ENCODE assay signal across 14 cellular contexts in the genomic region with DNA sequence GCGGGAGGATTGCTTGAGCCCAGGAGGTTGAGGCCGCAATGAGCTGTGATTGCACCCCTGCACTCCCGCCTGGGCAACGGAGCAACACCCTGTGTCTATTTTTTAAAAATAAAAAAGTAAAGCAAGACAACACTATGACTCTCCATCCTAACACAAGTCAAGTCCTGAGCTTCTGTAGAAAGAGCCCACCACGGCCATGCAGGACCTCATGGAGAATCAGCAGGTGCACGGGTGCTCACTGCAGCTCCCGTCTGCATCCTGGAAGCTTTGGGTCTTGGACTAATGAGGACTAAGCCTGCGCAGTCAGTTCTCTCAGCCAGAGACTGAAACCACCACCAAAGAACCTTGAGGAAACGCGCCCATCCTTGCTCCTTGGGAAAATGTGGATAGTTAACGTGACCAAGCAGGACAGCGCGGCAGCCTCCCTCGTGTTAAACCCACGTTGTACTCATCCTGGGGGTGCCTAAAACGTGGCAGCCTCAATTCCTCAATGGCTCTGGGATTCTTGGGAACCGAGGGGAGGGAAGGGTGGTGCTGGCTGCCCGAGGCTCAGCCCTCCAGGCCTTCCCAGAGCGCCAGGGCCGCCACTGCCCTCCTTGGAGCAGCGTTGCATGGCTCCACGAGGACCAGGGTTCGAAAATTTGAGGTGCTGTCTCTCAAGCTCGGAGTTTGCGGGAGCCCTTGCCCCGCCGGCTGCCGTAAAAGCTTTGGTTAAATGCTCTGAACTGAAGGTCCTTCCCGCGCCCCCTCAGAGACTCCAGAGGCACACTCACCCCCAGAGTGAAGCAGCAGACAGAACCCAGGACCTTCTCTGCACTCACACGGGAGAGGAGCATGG. TPM values are rescaled to one million over a fixed set of nuclear protein-coding genes. Genes with fewer than 3 reads are reported as not detected.
DNase-seq lines count a peak whose midpoint lies in the region; ATAC-seq and TF ChIP-seq lines count a peak whose summit lies in the region.
"Had no signal": no experiment of that assay in that cellular context is flagged by ENCODE, and none has a peak within 500 bp of the region (broad histone marks: within the 10 kb centered on the region; RNA-seq: fewer than 3 reads in every experiment).

No MANE protein-coding gene starts in this region.

- H2BK120ac ChIP-seq in neuronal stem cell (ENCODE audit: low read depth, low read length), result peak overlapping the region; percentile 65

- H3K27ac ChIP-seq in RWPE2 (ENCODE audit: poor library complexity, severe bottlenecking) (no peak overlapping the region), caudate nucleus (ENCODE audit: low read depth, low read length) (peak overlapping the region; percentile 72), neuronal stem cell (replicated peaks; ENCODE audit: low read length) (no peak overlapping the region), substantia nigra (ENCODE audit: low read depth, low read length, poor library complexity, severe bottlenecking) (peak overlapping the region; percentile 77)
- H3K27ac ChIP-seq: A549, C4-2B had no signal

- H3K36me3 ChIP-seq in RWPE2 (ENCODE audit: low read depth) (no peaks in the 10 kb centered on the region), neuronal stem cell (replicated peaks in 1 of 2; ENCODE audit: control insufficient read depth in 2 of 2, insufficient read depth in 2 of 2, low read length in 2 of 2) (no peaks in the 10 kb centered on the region)
- H3K36me3 ChIP-seq: BE2C, HAP-1 had no signal

- peak overlapping the region; percentile 89 for H2AK5ac ChIP-seq in neuronal stem cell (ENCODE audit: low read depth, low read length)

- H3K9ac ChIP-seq in neuronal stem cell (ENCODE audit: low read depth, low read length, poor library complexity), result no peak overlapping the region

- DNase-seq in RWPE2 (ENCODE audit: low spot score), result peak; percentile 13
- DNase-seq in caudate nucleus (lab: John Stamatoyannopoulos, UW), result no peak
- DNase-seq in neuronal stem cell (ENCODE audit: low spot score), result no peak
- no peak for DNase-seq in substantia nigra (lab: John Stamatoyannopoulos, UW)
- DNase-seq in NCI-H146 (lab: John Stamatoyannopoulos, UW), result no peak
- DNase-seq in ureter (ENCODE audit: low spot score), result no peak
- DNase-seq: BE2C; CD4-positive, alpha-beta memory T cell; DMS79 had no signal

- no peak overlapping the region for H4K91ac ChIP-seq in neuronal stem cell (ENCODE audit: low read depth, low read length, poor library complexity)

- H3K4me3 ChIP-seq in RWPE2 (ENCODE audit: severe bottlenecking) (no peak overlapping the region), neuronal stem cell (ENCODE audit: low read length in 2 of 2) (no peak overlapping the region)
- H3K4me3 ChIP-seq: A549, GM12878, HAP-1 had no signal

- H2BK15ac ChIP-seq in neuronal stem cell (ENCODE audit: low read length), result peak overlapping the region; percentile 97

- H2BK5ac ChIP-seq in neuronal stem cell (ENCODE audit: low read length), result no peak overlapping the region

- H3K79me1 ChIP-seq in neuronal stem cell (ENCODE audit: low read depth, low read length), result no peaks in the 10 kb centered on the region

- H3K27me3 ChIP-seq in RWPE2 (ENCODE audit: insufficient read depth, poor library complexity, severe bottlenecking), result no peaks in the 10 kb centered on the region
- H3K27me3 ChIP-seq in neuronal stem cell (ENCODE audit: control insufficient read depth in 3 of 3, insufficient read depth in 3 of 3, low read depth in 1 of 3, low read length in 3 of 3), result no peaks in the 10 kb centered on the region
- H3K27me3 ChIP-seq: BE2C had no signal

- H3K4me1 ChIP-seq in RWPE2 (ENCODE audit: insufficient read depth, poor library complexity, severe bottlenecking) (no peaks in the 10 kb centered on the region), neuronal stem cell (ENCODE audit: control insufficient read depth in 2 of 2, insufficient read depth in 1 of 2, low read depth in 1 of 2, low read length in 2 of 2) (peaks cover 14 to 19% of the 10 kb centered on the region in 2 donors)
- H3K4me1 ChIP-seq: A549, BE2C, HAP-1 had no signal

- H3K4ac ChIP-seq in neuronal stem cell (ENCODE audit: low read length), result no peak overlapping the region

- H3K9me3 ChIP-seq in RWPE2 (ENCODE audit: severe bottlenecking) (no peaks in the 10 kb centered on the region), neuronal stem cell (replicated peaks in 1 of 2; ENCODE audit: control insufficient read depth in 2 of 2, insufficient read depth in 1 of 2, low read depth in 1 of 2, low read length in 2 of 2) (no peaks in the 10 kb centered on the region)
- H3K9me3 ChIP-seq: A549, BE2C, HAP-1 had no signal

- H3K23ac ChIP-seq in neuronal stem cell (ENCODE audit: low read depth, low read length, poor library complexity), result peak overlapping the region; percentile 48

- H4K8ac ChIP-seq in neuronal stem cell (ENCODE audit: low read depth, low read length), result peak overlapping the region; percentile 23

- H2AFZ ChIP-seq in neuronal stem cell (ENCODE audit: low read length), result peak overlapping the region; percentile 56

- H3K4me2 ChIP-seq in neuronal stem cell (ENCODE audit: insufficient read depth, low read length, poor library complexity, severe bottlenecking), result no peak overlapping the region
- H3K4me2 ChIP-seq: A549 had no signal

- H3K18ac ChIP-seq in neuronal stem cell (ENCODE audit: low read length), result peak overlapping the region; percentile 86

- TF ChIP-seq CTCF in RWPE2 (IDR thresholded peaks at IDR 0.05; ENCODE audit: poor library complexity, severe bottlenecking), result no peak

- H2BK12ac ChIP-seq in neuronal stem cell (ENCODE audit: low read length), result peak overlapping the region; percentile 41

- no CpG with 5 or more reads among the region's 31 CpGs for WGBS in neuronal stem cell (ENCODE audit: extremely low coverage in 2 of 2, insufficient read length in 2 of 2, insufficient replicate concordance in 1 of 2), 2 donors

- ATAC-seq in RWPE2 (ENCODE audit: low read depth) (no peak), GM19397 (IDR thresholded peaks at IDR 0.05; ENCODE audit: unreplicated experiment) (no peak)
- ATAC-seq: A549, GM12878 had no signal

- peak overlapping the region; percentile 51 for H3K14ac ChIP-seq in neuronal stem cell (ENCODE audit: low read length)

RNA-seq across cellular contexts. Expression of a gene that starts 29.0 kb away (rescaled TPM):
- 66.9 TPM for polyA plus RNA-seq in neuronal stem cell (2013, experiment 1 of 2)
- polyA plus RNA-seq in neuronal stem cell (2013, experiment 2 of 2), result 67.5 TPM
- total RNA-seq in ureter, result 16.1 TPM

RNA-seq across cellular contexts. Expression of a gene that starts 44.7 kb away (rescaled TPM):
- 18.0 TPM for polyA plus RNA-seq in neuronal stem cell (2013, experiment 1 of 2)
- 17.8 TPM for polyA plus RNA-seq in neuronal stem cell (2013, experiment 2 of 2)
- total RNA-seq in ureter, result 54.5 TPM

Comparison
In these comparisons a context has a peak if more than half of its experiments do, and no peak if none do; other contexts are left out.
1. H3K27ac ChIP-seq: peak in caudate nucleus (single experiment) and substantia nigra (single experiment); none in RWPE2 (single experiment) and neuronal stem cell (single experiment).